8 cellular contexts compared by ENCODE assay signal in the genomic region with DNA sequence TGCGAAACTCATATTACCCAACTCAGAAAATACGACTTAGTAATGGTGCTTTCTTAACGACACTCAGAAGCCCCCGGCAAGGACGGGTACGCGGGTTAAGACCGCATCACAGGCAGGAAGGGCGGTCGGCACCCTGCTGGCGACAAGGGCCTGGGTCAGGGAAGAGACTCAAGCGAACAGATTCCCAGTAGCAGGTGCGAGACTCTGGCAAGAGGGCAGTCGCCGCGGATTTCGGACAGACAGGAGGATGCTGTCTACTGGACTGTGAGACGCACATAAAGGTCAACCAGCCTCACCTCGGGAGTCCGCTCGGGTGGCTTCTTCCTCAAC. TPM values are rescaled to one million over a fixed set of nuclear protein-coding genes. Genes with fewer than 3 reads are reported as not detected.
DNase-seq lines count a peak whose midpoint lies in the region; ATAC-seq and TF ChIP-seq lines count a peak whose summit lies in the region.

No MANE protein-coding gene starts in this region.

- no peaks in the 10 kb centered on the region for H3K27me3 ChIP-seq in mononuclear cell (ENCODE audit: insufficient read depth, low read length)

- intact Hi-C loops in activated CD4-positive, alpha-beta T cell treated with anti-CD3 and anti-CD28 coated beads for 36 hours (cut with DNase I, micrococcal nuclease), result loop anchor here (2.0 to 10.0 kb wide), 11 partner anchors 46 to 1330 kb away; a partner anchor contains a TSS

- H3K36me3 Mint-ChIP-seq in HFFc6 (ENCODE audit: low read depth), result no peaks in the 10 kb centered on the region
- H3K36me3 Mint-ChIP-seq in activated CD4-positive, alpha-beta T cell treated with anti-CD3 and anti-CD28 coated beads for 36 hours (ENCODE audit: low read depth), result peaks cover 6% of the 10 kb centered on the region
- H3K36me3 Mint-ChIP-seq in effector memory CD8-positive, alpha-beta T cell (ENCODE audit: insufficient read depth), result peaks cover 20% of the 10 kb centered on the region
- peaks cover 28% of the 10 kb centered on the region for H3K36me3 Mint-ChIP-seq in stimulated activated effector memory CD8-positive, alpha-beta T cell treated with anti-CD3 and anti-CD28 coated beads, Interleukin-12 subunit alpha, Interleukin-12 subunit beta, amount 100 ng/mL, for 72 hours

- POLR2A ChIA-PET in activated CD4-positive, alpha-beta T cell treated with anti-CD3 and anti-CD28 coated beads for 36 hours (lab: Charles Lee), result interaction anchor here (0.7 kb wide), 1 partner anchor 21 kb away, joined by 3 read pairs; no protein-coding TSS in a partner anchor

- peaks cover 5% of the 10 kb centered on the region; the same call in 1 of the 2 replicates for H3K27me3 Mint-ChIP-seq in HFFc6 (ENCODE audit: insufficient read depth)
- H3K27me3 Mint-ChIP-seq in activated CD4-positive, alpha-beta T cell treated with anti-CD3 and anti-CD28 coated beads for 36 hours, result no peaks in the 10 kb centered on the region
- H3K27me3 Mint-ChIP-seq in effector memory CD8-positive, alpha-beta T cell, result no peaks in the 10 kb centered on the region

- ATAC-seq in activated CD4-positive, alpha-beta T cell treated with anti-CD3 and anti-CD28 coated beads for 36 hours, result peak; percentile 17
- ATAC-seq in effector memory CD8-positive, alpha-beta T cell (replicated peaks), result peak; percentile 43
- peak; percentile 51 for ATAC-seq in stimulated activated effector memory CD8-positive, alpha-beta T cell treated with anti-CD3 and anti-CD28 coated beads, Interleukin-12 subunit alpha, Interleukin-12 subunit beta, amount 100 ng/mL, for 72 hours

- CTCF ChIA-PET in activated CD4-positive, alpha-beta T cell treated with anti-CD3 and anti-CD28 coated beads for 36 hours (lab: Charles Lee), result no interaction called here

- peaks cover 24% of the 10 kb centered on the region for H3K4me1 Mint-ChIP-seq in HFFc6 (ENCODE audit: low read depth)
- peaks cover 22% of the 10 kb centered on the region for H3K4me1 Mint-ChIP-seq in activated CD4-positive, alpha-beta T cell treated with anti-CD3 and anti-CD28 coated beads for 36 hours
- peaks cover 7 to 18% of the 10 kb centered on the region in 2 donors for H3K4me1 Mint-ChIP-seq in effector memory CD8-positive, alpha-beta T cell (ENCODE audit: low read depth in 2 of 2)
- peaks cover 10% of the 10 kb centered on the region for H3K4me1 Mint-ChIP-seq in stimulated activated effector memory CD8-positive, alpha-beta T cell treated with anti-CD3 and anti-CD28 coated beads, Interleukin-12 subunit alpha, Interleukin-12 subunit beta, amount 100 ng/mL, for 72 hours

- peak overlapping the region; percentile 96 for H3K4me3 Mint-ChIP-seq in HFFc6
- H3K4me3 Mint-ChIP-seq in activated CD4-positive, alpha-beta T cell treated with anti-CD3 and anti-CD28 coated beads for 36 hours, result no peak overlapping the region
- H3K4me3 Mint-ChIP-seq in effector memory CD8-positive, alpha-beta T cell, result peak overlapping the region in 1 of 2 donors; percentile 91
- H3K4me3 Mint-ChIP-seq in stimulated activated effector memory CD8-positive, alpha-beta T cell treated with anti-CD3 and anti-CD28 coated beads, Interleukin-12 subunit alpha, Interleukin-12 subunit beta, amount 100 ng/mL, for 72 hours, result no peak overlapping the region

- H3K4me3 ChIP-seq in mononuclear cell (ENCODE audit: low read length), result peak overlapping the region; percentile 90

- peak overlapping the region; percentile 99 for H3K27ac Mint-ChIP-seq in HFFc6
- H3K27ac Mint-ChIP-seq in activated CD4-positive, alpha-beta T cell treated with anti-CD3 and anti-CD28 coated beads for 36 hours, result peak overlapping the region; percentile 93
- peak overlapping the region; percentile 97 to 99 for H3K27ac Mint-ChIP-seq in effector memory CD8-positive, alpha-beta T cell
- H3K27ac Mint-ChIP-seq in stimulated activated effector memory CD8-positive, alpha-beta T cell treated with anti-CD3 and anti-CD28 coated beads, Interleukin-12 subunit alpha, Interleukin-12 subunit beta, amount 100 ng/mL, for 72 hours, result peak overlapping the region; percentile 97

- H3K9me3 ChIP-seq in mononuclear cell (ENCODE audit: low read depth, low read length), result no peaks in the 10 kb centered on the region

- no peaks in the 10 kb centered on the region for H3K9me3 Mint-ChIP-seq in HFFc6
- no peaks in the 10 kb centered on the region for H3K9me3 Mint-ChIP-seq in activated CD4-positive, alpha-beta T cell treated with anti-CD3 and anti-CD28 coated beads for 36 hours (ENCODE audit: low read depth)
- H3K9me3 Mint-ChIP-seq in effector memory CD8-positive, alpha-beta T cell, result no peaks in the 10 kb centered on the region
- H3K9me3 Mint-ChIP-seq in stimulated activated effector memory CD8-positive, alpha-beta T cell treated with anti-CD3 and anti-CD28 coated beads, Interleukin-12 subunit alpha, Interleukin-12 subunit beta, amount 100 ng/mL, for 72 hours, result no peaks in the 10 kb centered on the region

- DNase-seq in NCI-H2171 treated with DMSO at 0.1 percent for 48 hours (lab: John Stamatoyannopoulos, UW) (peak; percentile 25), NCI-H2171 (lab: John Stamatoyannopoulos, UW) (no peak), HFFc6 (peak; percentile 33), MV-4-11 (lab: John Stamatoyannopoulos, UW) (peak; percentile 59)
- DNase-seq in activated CD4-positive, alpha-beta T cell treated with anti-CD3 and anti-CD28 coated beads for 36 hours, result peak; percentile 77
- peak; percentile 62 to 64 (median 63) for DNase-seq in effector memory CD8-positive, alpha-beta T cell
- no peak for DNase-seq in stimulated activated effector memory CD8-positive, alpha-beta T cell treated with anti-CD3 and anti-CD28 coated beads, Interleukin-12 subunit alpha, Interleukin-12 subunit beta, amount 100 ng/mL, for 72 hours (ENCODE audit: low spot score in 2 of 2)

- TF ChIP-seq CTCF in HFFc6 (IDR thresholded peaks at IDR 0.05), result peak; percentile 23; the same call in 1 of the 2 replicates

- H3K4me1 ChIP-seq in mononuclear cell (ENCODE audit: insufficient read depth, low read length), result peaks cover 50% of the 10 kb centered on the region

RNA-seq across cellular contexts. Expression of a gene that starts 0.4 kb away (rescaled TPM):
- 10 to 100 TPM in 3 of 6 experiments, 1 to 10 TPM in 3; 7.3 to 12.0 (median 10.2) TPM for total RNA-seq in HFFc6 (2021; fragmentation: NEBNext Ultra II Directional; extraction: Animal tissue kit (Norgen Biotek cat#: 25700))
- total RNA-seq in activated CD4-positive, alpha-beta T cell treated with anti-CD3 and anti-CD28 coated beads for 36 hours, result 10 to 100 TPM; 26.5 to 30.5 TPM
- 161 TPM for total RNA-seq in mononuclear cell

Comparison
In these comparisons a context has a peak if more than half of its experiments do, and no peak if none do; other contexts are left out.
1. DNase-seq: peak in NCI-H2171 treated with DMSO at 0.1 percent for 48 hours (single experiment), HFFc6 (single experiment), MV-4-11 (single experiment), activated CD4-positive, alpha-beta T cell treated with anti-CD3 and anti-CD28 coated beads for 36 hours (single experiment) and effector memory CD8-positive, alpha-beta T cell (3 of 3); none in NCI-H2171 (single experiment) and stimulated activated effector memory CD8-positive, alpha-beta T cell treated with anti-CD3 and anti-CD28 coated beads, Interleukin-12 subunit alpha, Interleukin-12 subunit beta, amount 100 ng/mL, for 72 hours (0 of 2).
2. Peak in every context shown above with its lines, with median percentiles within 50 percentile points of each other: H3K27ac Mint-ChIP-seq and ATAC-seq.